Comparison of ENCODE assay signal across 12 cellular contexts in genomic region chr6:165615629-165616028, GRCh38. TPM values are rescaled to one million over a fixed set of nuclear protein-coding genes. Genes with fewer than 3 reads are reported as not detected.
A peak's percentile ranks its signal among the peaks of the same experiment; 100 is the strongest.
DNase-seq lines count a peak whose midpoint lies in the region; ATAC-seq and TF ChIP-seq lines count a peak whose summit lies in the region.
"Had no signal": no experiment of that assay in that cellular context is flagged by ENCODE, and none has a peak within 500 bp of the region (broad histone marks: within the 10 kb centered on the region; RNA-seq: fewer than 3 reads in every experiment).

No MANE protein-coding gene starts in this region.

- no peaks in the 10 kb centered on the region for H3K36me3 Mint-ChIP-seq in activated CD4-positive, alpha-beta T cell treated with anti-CD3 and anti-CD28 coated beads, Interleukin-2, amount 10 ng/mL, durations not matched to agents 7 days and 5 days (ENCODE audit: low read depth)
- H3K36me3 Mint-ChIP-seq in CD4-positive, alpha-beta T cell (ENCODE audit: low read depth) = no peaks in the 10 kb centered on the region

- H3K27ac Mint-ChIP-seq in activated CD4-positive, alpha-beta T cell treated with anti-CD3 and anti-CD28 coated beads, Interleukin-2, amount 10 ng/mL, durations not matched to agents 7 days and 5 days = no peak overlapping the region
- H3K27ac Mint-ChIP-seq in CD4-positive, alpha-beta T cell = no peak overlapping the region
- H3K27ac Mint-ChIP-seq: activated T-helper 2 cell treated with anti-CD3 and anti-CD28 coated beads, Interferon-gamma antibody, Interleukin-2, Interleukin-4, amounts not matched to agents 10 μg/mL and 5 μg/mL and 100 μg/mL, durations not matched to agents 14 hours and 24 hours and 36 hours had no signal

- H3K27ac ChIP-seq in gastroesophageal sphincter (peak overlapping the region in 1 of 4 donors; percentile 43), skeletal muscle tissue (ENCODE audit: low read depth, low read length) (peak overlapping the region; percentile 63)
- no peak overlapping the region for H3K27ac ChIP-seq in CD4-positive, alpha-beta T cell (ENCODE audit: low read depth, low read length)

- no peaks in the 10 kb centered on the region for H3K36me3 ChIP-seq in gastroesophageal sphincter
- H3K36me3 ChIP-seq in skeletal muscle tissue (ENCODE audit: control insufficient read depth in 3 of 3, insufficient read depth in 3 of 3, low read length in 3 of 3) = no peaks in the 10 kb centered on the region

- H3K4me3 ChIP-seq in gastroesophageal sphincter (peak overlapping the region; percentile 2 to 6), skeletal muscle tissue (ENCODE audit: low read length in 3 of 3) (peak overlapping the region; percentile 23 to 73 (median 46))

- POLR2A ChIA-PET in activated CD4-positive, alpha-beta T cell treated with anti-CD3 and anti-CD28 coated beads, Interleukin-2, amount 10 ng/mL, durations not matched to agents 7 days and 5 days (lab: Charles Lee) = no interaction called here
- POLR2A ChIA-PET in CD4-positive, alpha-beta T cell (lab: Charles Lee) = no interaction called here

- H3K27me3 Mint-ChIP-seq in activated CD4-positive, alpha-beta T cell treated with anti-CD3 and anti-CD28 coated beads, Interleukin-2, amount 10 ng/mL, durations not matched to agents 7 days and 5 days = no peaks in the 10 kb centered on the region
- no peaks in the 10 kb centered on the region for H3K27me3 Mint-ChIP-seq in CD4-positive, alpha-beta T cell

- peak; percentile 84 for ATAC-seq in GM18870 (IDR thresholded peaks at IDR 0.05; ENCODE audit: unreplicated experiment)
- peak; percentile 97 for ATAC-seq in HG03575 (IDR thresholded peaks at IDR 0.05; ENCODE audit: extremely low read depth, insufficient number of reproducible peaks, low FRiP score, unreplicated experiment)
- no peak for ATAC-seq in gastroesophageal sphincter
- no peak for ATAC-seq in CD4-positive, alpha-beta T cell (ENCODE audit: poor library complexity)
- ATAC-seq: left lobe of liver had no signal

- no peaks in the 10 kb centered on the region for H3K27me3 ChIP-seq in gastroesophageal sphincter
- H3K27me3 ChIP-seq in skeletal muscle tissue (ENCODE audit: control insufficient read depth in 3 of 3, insufficient read depth in 3 of 3, low read length in 3 of 3) = no peaks in the 10 kb centered on the region
- no peaks in the 10 kb centered on the region for H3K27me3 ChIP-seq in CD4-positive, alpha-beta T cell (ENCODE audit: control insufficient read depth, insufficient read depth, low read length)

- H3K4me1 Mint-ChIP-seq in activated CD4-positive, alpha-beta T cell treated with anti-CD3 and anti-CD28 coated beads, Interleukin-2, amount 10 ng/mL, durations not matched to agents 7 days and 5 days = no peaks in the 10 kb centered on the region
- H3K4me1 Mint-ChIP-seq in CD4-positive, alpha-beta T cell (ENCODE audit: low read depth) = no peaks in the 10 kb centered on the region

- no peak for TF ChIP-seq EP300 in gastroesophageal sphincter (IDR thresholded peaks at IDR 0.05)

- TF ChIP-seq POLR2A in gastroesophageal sphincter (IDR thresholded peaks at IDR 0.05) = no peak

- H3K4me1 ChIP-seq in gastroesophageal sphincter (peaks cover 0 to 5% (median 0%) of the 10 kb centered on the region in 3 donors), skeletal muscle tissue (ENCODE audit: control insufficient read depth in 3 of 3, insufficient read depth in 3 of 3, low read length in 3 of 3) (no peaks in the 10 kb centered on the region)

- peaks cover 0 to 1% (median 0%) of the 10 kb centered on the region in 3 donors for H3K9me3 ChIP-seq in gastroesophageal sphincter
- no peaks in the 10 kb centered on the region for H3K9me3 ChIP-seq in skeletal muscle tissue (ENCODE audit: control insufficient read depth in 3 of 3, low read length in 3 of 3)
- H3K9me3 ChIP-seq in CD4-positive, alpha-beta T cell (ENCODE audit: control insufficient read depth, low read length) = no peaks in the 10 kb centered on the region

- no peak overlapping the region for H3K4me3 Mint-ChIP-seq in activated CD4-positive, alpha-beta T cell treated with anti-CD3 and anti-CD28 coated beads, Interleukin-2, amount 10 ng/mL, durations not matched to agents 7 days and 5 days
- no peak overlapping the region for H3K4me3 Mint-ChIP-seq in CD4-positive, alpha-beta T cell

- H3K9ac ChIP-seq in skeletal muscle tissue (ENCODE audit: low read depth in 1 of 3, low read length in 3 of 3) = peak overlapping the region in 2 of 3 donors; percentile 23 to 26

- CTCF ChIA-PET in activated CD4-positive, alpha-beta T cell treated with anti-CD3 and anti-CD28 coated beads, Interleukin-2, amount 10 ng/mL, durations not matched to agents 7 days and 5 days (lab: Charles Lee) = no interaction called here
- CTCF ChIA-PET in CD4-positive, alpha-beta T cell (lab: Charles Lee) = no interaction called here

- WGBS in gastroesophageal sphincter (ENCODE audit: low coverage in 1 of 2), 2 donors = 59 to 75% methylated on average over 5 of the region's 5 CpGs

- H3K9me3 Mint-ChIP-seq in activated CD4-positive, alpha-beta T cell treated with anti-CD3 and anti-CD28 coated beads, Interleukin-2, amount 10 ng/mL, durations not matched to agents 7 days and 5 days = peaks cover 2% of the 10 kb centered on the region
- H3K9me3 Mint-ChIP-seq in CD4-positive, alpha-beta T cell = peaks cover 3% of the 10 kb centered on the region
- H3K9me3 Mint-ChIP-seq: activated T-helper 2 cell treated with anti-CD3 and anti-CD28 coated beads, Interferon-gamma antibody, Interleukin-2, Interleukin-4, amounts not matched to agents 10 μg/mL and 5 μg/mL and 100 μg/mL, durations not matched to agents 14 hours and 24 hours and 36 hours had no signal

- intact Hi-C loops in CD4-positive, alpha-beta T cell (cut with DNase I, micrococcal nuclease) = no loop called here

- DNase-seq in activated CD4-positive, alpha-beta T cell treated with anti-CD3 and anti-CD28 coated beads, Interleukin-2, amount 10 ng/mL, durations not matched to agents 7 days and 5 days = no peak
- DNase-seq in RKO (ENCODE audit: low spot score) = no peak
- no peak for DNase-seq in CD4-positive, alpha-beta T cell
- no peak for DNase-seq in activated CD4-positive, alpha-beta T cell treated with anti-CD3 and anti-CD28 coated beads for 48 hours
- DNase-seq: NCI-H69 had no signal

- TF ChIP-seq CTCF in gastroesophageal sphincter (IDR thresholded peaks at IDR 0.05) = no peak
- no peak for TF ChIP-seq CTCF in CD4-positive, alpha-beta T cell (IDR thresholded peaks at IDR 0.05)

RNA-seq across cellular contexts. Expression of gene PDE10A, which starts 47.4 kb away (rescaled TPM):
- total RNA-seq in gastroesophageal sphincter (10 to 100 TPM in 1 of 4 donors, 1 to 10 TPM in 3; 2.5 to 12.1 (median 4.0) TPM), skeletal muscle tissue (11.0 TPM)
- not detected for total RNA-seq in activated CD4-positive, alpha-beta T cell treated with anti-CD3 and anti-CD28 coated beads, Interleukin-2, amount 10 ng/mL, durations not matched to agents 7 days and 5 days
- not detected for total RNA-seq in CD4-positive, alpha-beta T cell
- total RNA-seq: activated T-helper 2 cell treated with anti-CD3 and anti-CD28 coated beads, Interferon-gamma antibody, Interleukin-2, Interleukin-4, amounts not matched to agents 10 μg/mL and 5 μg/mL and 100 μg/mL, durations not matched to agents 14 hours and 24 hours and 36 hours; T-helper 2 cell treated with Interferon-gamma antibody and Interleukin-4, amounts not matched to agents 100 ng/mL and 5 ng/mL, for 36 hours had no signal

Comparison
In these comparisons a context has a peak if more than half of its experiments do, and no peak if none do; other contexts are left out.
1. ATAC-seq: peak in GM18870 (single experiment) and HG03575 (single experiment); none in gastroesophageal sphincter (single experiment) and CD4-positive, alpha-beta T cell (single experiment).